In genomic region chr6:28866342-28867077, GRCh38 we compare ENCODE assay signal across 1 cellular context.
TF ChIP-seq lines count a peak whose summit lies in the region.

No MANE protein-coding gene starts in this region.

TF ChIP-seq in HepG2, 621 proteins besides CTCF, POLR2A, EP300 and RAD21 (continued from another document and continues in another):
- TF ChIP-seq, protein P1, sequence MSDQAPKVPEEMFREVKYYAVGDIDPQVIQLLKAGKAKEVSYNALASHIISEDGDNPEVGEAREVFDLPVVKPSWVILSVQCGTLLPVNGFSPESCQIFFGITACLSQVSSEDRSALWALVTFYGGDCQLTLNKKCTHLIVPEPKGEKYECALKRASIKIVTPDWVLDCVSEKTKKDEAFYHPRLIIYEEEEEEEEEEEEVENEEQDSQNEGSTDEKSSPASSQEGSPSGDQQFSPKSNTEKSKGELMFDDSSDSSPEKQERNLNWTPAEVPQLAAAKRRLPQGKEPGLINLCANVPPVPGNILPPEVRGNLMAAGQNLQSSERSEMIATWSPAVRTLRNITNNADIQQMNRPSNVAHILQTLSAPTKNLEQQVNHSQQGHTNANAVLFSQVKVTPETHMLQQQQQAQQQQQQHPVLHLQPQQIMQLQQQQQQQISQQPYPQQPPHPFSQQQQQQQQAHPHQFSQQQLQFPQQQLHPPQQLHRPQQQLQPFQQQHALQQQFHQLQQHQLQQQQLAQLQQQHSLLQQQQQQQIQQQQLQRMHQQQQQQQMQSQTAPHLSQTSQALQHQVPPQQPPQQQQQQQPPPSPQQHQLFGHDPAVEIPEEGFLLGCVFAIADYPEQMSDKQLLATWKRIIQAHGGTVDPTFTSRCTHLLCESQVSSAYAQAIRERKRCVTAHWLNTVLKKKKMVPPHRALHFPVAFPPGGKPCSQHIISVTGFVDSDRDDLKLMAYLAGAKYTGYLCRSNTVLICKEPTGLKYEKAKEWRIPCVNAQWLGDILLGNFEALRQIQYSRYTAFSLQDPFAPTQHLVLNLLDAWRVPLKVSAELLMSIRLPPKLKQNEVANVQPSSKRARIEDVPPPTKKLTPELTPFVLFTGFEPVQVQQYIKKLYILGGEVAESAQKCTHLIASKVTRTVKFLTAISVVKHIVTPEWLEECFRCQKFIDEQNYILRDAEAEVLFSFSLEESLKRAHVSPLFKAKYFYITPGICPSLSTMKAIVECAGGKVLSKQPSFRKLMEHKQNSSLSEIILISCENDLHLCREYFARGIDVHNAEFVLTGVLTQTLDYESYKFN (CRISPR knock-in tag; conservative IDR thresholded peaks at IDR 0.05), result 0 out of 2 replicates have a peak, but pooled peaks have one; percentile 16
- TF ChIP-seq ZNF33A (CRISPR knock-in tag; IDR thresholded peaks at IDR 0.05; ENCODE audit: borderline replicate concordance), result no peak
- TF ChIP-seq TBP (CRISPR knock-in tag; IDR thresholded peaks at IDR 0.05), result no peak
- no peak for TF ChIP-seq PAF1 (CRISPR knock-in tag; IDR thresholded peaks at IDR 0.05)
- TF ChIP-seq, protein P2, sequence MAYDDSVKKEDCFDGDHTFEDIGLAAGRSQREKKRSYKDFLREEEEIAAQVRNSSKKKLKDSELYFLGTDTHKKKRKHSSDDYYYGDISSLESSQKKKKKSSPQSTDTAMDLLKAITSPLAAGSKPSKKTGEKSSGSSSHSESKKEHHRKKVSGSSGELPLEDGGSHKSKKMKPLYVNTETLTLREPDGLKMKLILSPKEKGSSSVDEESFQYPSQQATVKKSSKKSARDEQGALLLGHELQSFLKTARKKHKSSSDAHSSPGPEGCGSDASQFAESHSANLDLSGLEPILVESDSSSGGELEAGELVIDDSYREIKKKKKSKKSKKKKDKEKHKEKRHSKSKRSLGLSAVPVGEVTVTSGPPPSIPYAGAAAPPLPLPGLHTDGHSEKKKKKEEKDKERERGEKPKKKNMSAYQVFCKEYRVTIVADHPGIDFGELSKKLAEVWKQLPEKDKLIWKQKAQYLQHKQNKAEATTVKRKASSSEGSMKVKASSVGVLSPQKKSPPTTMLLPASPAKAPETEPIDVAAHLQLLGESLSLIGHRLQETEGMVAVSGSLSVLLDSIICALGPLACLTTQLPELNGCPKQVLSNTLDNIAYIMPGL (CRISPR knock-in tag; IDR thresholded peaks at IDR 0.05; ENCODE audit: borderline replicate concordance in 1 of 2, low read depth in 1 of 2), result peak; percentile 95 to 98; a peak in 3 of 4 replicates
- TF ChIP-seq NKX3-1 (CRISPR knock-in tag; IDR thresholded peaks at IDR 0.05), result peak; percentile 86; the same call in 1 of the 2 replicates
- no peak for TF ChIP-seq ARID3A (IDR thresholded peaks at IDR 0.05; ENCODE audit: low read depth, low read length)
- TF ChIP-seq KLF12 (CRISPR knock-in tag; IDR thresholded peaks at IDR 0.05; ENCODE audit: borderline replicate concordance), result peak; percentile 96
- TF ChIP-seq ZBTB38 (CRISPR knock-in tag; IDR thresholded peaks at IDR 0.05), result peak; percentile 73
- TF ChIP-seq REST (IDR thresholded peaks at IDR 0.05; ENCODE audit: borderline replicate concordance in 1 of 2, low read depth in 1 of 2, low read length in 2 of 2), result no peak
- TF ChIP-seq, protein P3, sequence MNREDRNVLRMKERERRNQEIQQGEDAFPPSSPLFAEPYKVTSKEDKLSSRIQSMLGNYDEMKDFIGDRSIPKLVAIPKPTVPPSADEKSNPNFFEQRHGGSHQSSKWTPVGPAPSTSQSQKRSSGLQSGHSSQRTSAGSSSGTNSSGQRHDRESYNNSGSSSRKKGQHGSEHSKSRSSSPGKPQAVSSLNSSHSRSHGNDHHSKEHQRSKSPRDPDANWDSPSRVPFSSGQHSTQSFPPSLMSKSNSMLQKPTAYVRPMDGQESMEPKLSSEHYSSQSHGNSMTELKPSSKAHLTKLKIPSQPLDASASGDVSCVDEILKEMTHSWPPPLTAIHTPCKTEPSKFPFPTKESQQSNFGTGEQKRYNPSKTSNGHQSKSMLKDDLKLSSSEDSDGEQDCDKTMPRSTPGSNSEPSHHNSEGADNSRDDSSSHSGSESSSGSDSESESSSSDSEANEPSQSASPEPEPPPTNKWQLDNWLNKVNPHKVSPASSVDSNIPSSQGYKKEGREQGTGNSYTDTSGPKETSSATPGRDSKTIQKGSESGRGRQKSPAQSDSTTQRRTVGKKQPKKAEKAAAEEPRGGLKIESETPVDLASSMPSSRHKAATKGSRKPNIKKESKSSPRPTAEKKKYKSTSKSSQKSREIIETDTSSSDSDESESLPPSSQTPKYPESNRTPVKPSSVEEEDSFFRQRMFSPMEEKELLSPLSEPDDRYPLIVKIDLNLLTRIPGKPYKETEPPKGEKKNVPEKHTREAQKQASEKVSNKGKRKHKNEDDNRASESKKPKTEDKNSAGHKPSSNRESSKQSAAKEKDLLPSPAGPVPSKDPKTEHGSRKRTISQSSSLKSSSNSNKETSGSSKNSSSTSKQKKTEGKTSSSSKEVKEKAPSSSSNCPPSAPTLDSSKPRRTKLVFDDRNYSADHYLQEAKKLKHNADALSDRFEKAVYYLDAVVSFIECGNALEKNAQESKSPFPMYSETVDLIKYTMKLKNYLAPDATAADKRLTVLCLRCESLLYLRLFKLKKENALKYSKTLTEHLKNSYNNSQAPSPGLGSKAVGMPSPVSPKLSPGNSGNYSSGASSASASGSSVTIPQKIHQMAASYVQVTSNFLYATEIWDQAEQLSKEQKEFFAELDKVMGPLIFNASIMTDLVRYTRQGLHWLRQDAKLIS (CRISPR knock-in tag; IDR thresholded peaks at IDR 0.05), result 0 out of 2 replicates have a peak, but pooled peaks have one; percentile 50
- peak; percentile 48 for TF ChIP-seq RBM39 (IDR thresholded peaks at IDR 0.05; ENCODE audit: low read depth, low read length, poor library complexity, severe bottlenecking)
- no peak for TF ChIP-seq ZNF652 (CRISPR knock-in tag; IDR thresholded peaks at IDR 0.05; ENCODE audit: borderline replicate concordance, low read depth)
- no peak for TF ChIP-seq HINFP (CRISPR knock-in tag; IDR thresholded peaks at IDR 0.05; ENCODE audit: low read depth)
- TF ChIP-seq ZNF543 (CRISPR knock-in tag; IDR thresholded peaks at IDR 0.05), result peak; percentile 88
- peak; percentile 51 for TF ChIP-seq BCL6 (CRISPR knock-in tag; IDR thresholded peaks at IDR 0.05)
- no peak for TF ChIP-seq KDM5A (IDR thresholded peaks at IDR 0.05; ENCODE audit: borderline replicate concordance, low read length)
- 0 out of 2 replicates have a peak, but pooled peaks have one; percentile 40 for TF ChIP-seq ZNF616 (CRISPR knock-in tag; IDR thresholded peaks at IDR 0.05; ENCODE audit: low read depth)
- no peak for TF ChIP-seq ZNF354B (CRISPR knock-in tag; IDR thresholded peaks at IDR 0.05)
- TF ChIP-seq, protein P4, sequence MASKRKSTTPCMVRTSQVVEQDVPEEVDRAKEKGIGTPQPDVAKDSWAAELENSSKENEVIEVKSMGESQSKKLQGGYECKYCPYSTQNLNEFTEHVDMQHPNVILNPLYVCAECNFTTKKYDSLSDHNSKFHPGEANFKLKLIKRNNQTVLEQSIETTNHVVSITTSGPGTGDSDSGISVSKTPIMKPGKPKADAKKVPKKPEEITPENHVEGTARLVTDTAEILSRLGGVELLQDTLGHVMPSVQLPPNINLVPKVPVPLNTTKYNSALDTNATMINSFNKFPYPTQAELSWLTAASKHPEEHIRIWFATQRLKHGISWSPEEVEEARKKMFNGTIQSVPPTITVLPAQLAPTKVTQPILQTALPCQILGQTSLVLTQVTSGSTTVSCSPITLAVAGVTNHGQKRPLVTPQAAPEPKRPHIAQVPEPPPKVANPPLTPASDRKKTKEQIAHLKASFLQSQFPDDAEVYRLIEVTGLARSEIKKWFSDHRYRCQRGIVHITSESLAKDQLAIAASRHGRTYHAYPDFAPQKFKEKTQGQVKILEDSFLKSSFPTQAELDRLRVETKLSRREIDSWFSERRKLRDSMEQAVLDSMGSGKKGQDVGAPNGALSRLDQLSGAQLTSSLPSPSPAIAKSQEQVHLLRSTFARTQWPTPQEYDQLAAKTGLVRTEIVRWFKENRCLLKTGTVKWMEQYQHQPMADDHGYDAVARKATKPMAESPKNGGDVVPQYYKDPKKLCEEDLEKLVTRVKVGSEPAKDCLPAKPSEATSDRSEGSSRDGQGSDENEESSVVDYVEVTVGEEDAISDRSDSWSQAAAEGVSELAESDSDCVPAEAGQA (IDR thresholded peaks at IDR 0.05; ENCODE audit: low read depth), result no peak
- TF ChIP-seq, protein P4 (CRISPR knock-in tag; IDR thresholded peaks at IDR 0.05; ENCODE audit: borderline replicate concordance), result peak; percentile 89; the same call in 1 of the 2 replicates
- peak; percentile 91 for TF ChIP-seq TBX2 (CRISPR knock-in tag; IDR thresholded peaks at IDR 0.05; ENCODE audit: borderline replicate concordance)
- TF ChIP-seq CBX5 (CRISPR knock-in tag; IDR thresholded peaks at IDR 0.05; ENCODE audit: borderline replicate concordance), result peak; percentile 48; the same call in 1 of the 2 replicates
- TF ChIP-seq, protein P5, sequence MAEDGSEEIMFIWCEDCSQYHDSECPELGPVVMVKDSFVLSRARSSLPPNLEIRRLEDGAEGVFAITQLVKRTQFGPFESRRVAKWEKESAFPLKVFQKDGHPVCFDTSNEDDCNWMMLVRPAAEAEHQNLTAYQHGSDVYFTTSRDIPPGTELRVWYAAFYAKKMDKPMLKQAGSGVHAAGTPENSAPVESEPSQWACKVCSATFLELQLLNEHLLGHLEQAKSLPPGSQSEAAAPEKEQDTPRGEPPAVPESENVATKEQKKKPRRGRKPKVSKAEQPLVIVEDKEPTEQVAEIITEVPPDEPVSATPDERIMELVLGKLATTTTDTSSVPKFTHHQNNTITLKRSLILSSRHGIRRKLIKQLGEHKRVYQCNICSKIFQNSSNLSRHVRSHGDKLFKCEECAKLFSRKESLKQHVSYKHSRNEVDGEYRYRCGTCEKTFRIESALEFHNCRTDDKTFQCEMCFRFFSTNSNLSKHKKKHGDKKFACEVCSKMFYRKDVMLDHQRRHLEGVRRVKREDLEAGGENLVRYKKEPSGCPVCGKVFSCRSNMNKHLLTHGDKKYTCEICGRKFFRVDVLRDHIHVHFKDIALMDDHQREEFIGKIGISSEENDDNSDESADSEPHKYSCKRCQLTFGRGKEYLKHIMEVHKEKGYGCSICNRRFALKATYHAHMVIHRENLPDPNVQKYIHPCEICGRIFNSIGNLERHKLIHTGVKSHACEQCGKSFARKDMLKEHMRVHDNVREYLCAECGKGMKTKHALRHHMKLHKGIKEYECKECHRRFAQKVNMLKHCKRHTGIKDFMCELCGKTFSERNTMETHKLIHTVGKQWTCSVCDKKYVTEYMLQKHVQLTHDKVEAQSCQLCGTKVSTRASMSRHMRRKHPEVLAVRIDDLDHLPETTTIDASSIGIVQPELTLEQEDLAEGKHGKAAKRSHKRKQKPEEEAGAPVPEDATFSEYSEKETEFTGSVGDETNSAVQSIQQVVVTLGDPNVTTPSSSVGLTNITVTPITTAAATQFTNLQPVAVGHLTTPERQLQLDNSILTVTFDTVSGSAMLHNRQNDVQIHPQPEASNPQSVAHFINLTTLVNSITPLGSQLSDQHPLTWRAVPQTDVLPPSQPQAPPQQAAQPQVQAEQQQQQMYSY (CRISPR knock-in tag; IDR thresholded peaks at IDR 0.05), result peak; percentile 77
